7 cellular contexts compared by ENCODE assay signal in genomic region chr7:106679153-106679931, GRCh38. TPM values are rescaled to one million over a fixed set of nuclear protein-coding genes. Genes with fewer than 3 reads are reported as not detected.
DNase-seq lines count a peak whose midpoint lies in the region; ATAC-seq and TF ChIP-seq lines count a peak whose summit lies in the region.

No MANE protein-coding gene starts in this region.

- no peaks in the 10 kb centered on the region for H3K36me3 Mint-ChIP-seq in activated CD8-positive, alpha-beta T cell treated with anti-CD3 and anti-CD28 coated beads for 36 hours (ENCODE audit: low read depth)

- H3K4me3 Mint-ChIP-seq in activated CD8-positive, alpha-beta T cell treated with anti-CD3 and anti-CD28 coated beads for 36 hours: no peak overlapping the region

- POLR2A ChIA-PET in activated CD8-positive, alpha-beta T cell treated with anti-CD3 and anti-CD28 coated beads for 36 hours (lab: Charles Lee): interaction anchor here (0.7 kb wide), 1 partner anchor 37 kb away, joined by 3 read pairs; no protein-coding TSS in a partner anchor

- H3K27me3 Mint-ChIP-seq in activated CD8-positive, alpha-beta T cell treated with anti-CD3 and anti-CD28 coated beads for 36 hours: no peaks in the 10 kb centered on the region

- H3K9me3 ChIP-seq in transverse colon: no peaks in the 10 kb centered on the region

- H3K36me3 ChIP-seq in transverse colon: no peaks in the 10 kb centered on the region

- H3K27me3 ChIP-seq in transverse colon: no peaks in the 10 kb centered on the region

- peaks cover 11% of the 10 kb centered on the region for H3K4me1 Mint-ChIP-seq in activated CD8-positive, alpha-beta T cell treated with anti-CD3 and anti-CD28 coated beads for 36 hours (ENCODE audit: low read depth)

- DNase-seq in activated CD8-positive, alpha-beta T cell treated with anti-CD3 and anti-CD28 coated beads for 36 hours: peak; percentile 64
- DNase-seq in non-pigmented ciliary epithelial cell (ENCODE audit: low read depth) (peak; percentile 60), UCSD-AML1 (lab: John Stamatoyannopoulos, UW; ENCODE audit: unreplicated experiment) (no peak), transverse colon (no peak), 8988T (no peak)

- in situ Hi-C loops in transverse colon (cut with MboI; ENCODE audit: low pct_ligation_motif_present in 1 of 4, low pct_unique_long_range_greater_than_20kb in 1 of 4, low sequenced_read_pairs in 3 of 4): no loop called here

- no peaks in the 10 kb centered on the region for H3K4me1 ChIP-seq in transverse colon

- CTCF ChIA-PET in activated CD8-positive, alpha-beta T cell treated with anti-CD3 and anti-CD28 coated beads for 36 hours (lab: Charles Lee): interaction anchor here (0.8 to 3.7 kb wide), 5 partner anchors 15 to 57 kb away, joined by 3 to 16 read pairs (median 5); partner anchors contain the start of gene CCDC71L

- no peak overlapping the region for H3K27ac ChIP-seq in transverse colon

- ATAC-seq in GM18870 (IDR thresholded peaks at IDR 0.05; ENCODE audit: unreplicated experiment): peak; percentile 82
- ATAC-seq in HG03175 (IDR thresholded peaks at IDR 0.05; ENCODE audit: unreplicated experiment): peak; percentile 95
- ATAC-seq in activated CD8-positive, alpha-beta T cell treated with anti-CD3 and anti-CD28 coated beads for 36 hours: peak; percentile 97

- no peaks in the 10 kb centered on the region for H3K9me3 Mint-ChIP-seq in activated CD8-positive, alpha-beta T cell treated with anti-CD3 and anti-CD28 coated beads for 36 hours

- no peak for TF ChIP-seq EP300 in transverse colon (IDR thresholded peaks at IDR 0.05; ENCODE audit: low read depth)

- no peak overlapping the region for H3K4me3 ChIP-seq in transverse colon

- intact Hi-C loops in activated CD8-positive, alpha-beta T cell treated with anti-CD3 and anti-CD28 coated beads for 36 hours (cut with micrococcal nuclease): no loop called here
- intact Hi-C loops in transverse colon (cut with DNase I; ENCODE audit: low total_unique reads): loop anchor here (10.0 kb wide), 1 partner anchor 55 kb away; no protein-coding TSS in a partner anchor

- TF ChIP-seq CTCF in activated CD8-positive, alpha-beta T cell treated with anti-CD3 and anti-CD28 coated beads for 36 hours (IDR thresholded peaks at IDR 0.05): no peak
- TF ChIP-seq CTCF in transverse colon (IDR thresholded peaks at IDR 0.05): no peak

- TF ChIP-seq POLR2A in transverse colon (IDR thresholded peaks at IDR 0.05): no peak

- peak overlapping the region; percentile 0 for H3K27ac Mint-ChIP-seq in activated CD8-positive, alpha-beta T cell treated with anti-CD3 and anti-CD28 coated beads for 36 hours

- 41 to 66% methylated on average over 6 of the region's 6 CpGs for WGBS in transverse colon (ENCODE audit: low coverage in 1 of 2), 2 donors

RNA-seq across cellular contexts. Expression of gene CCDC71L, which starts 18.4 kb away (rescaled TPM):
- total RNA-seq in activated CD8-positive, alpha-beta T cell treated with anti-CD3 and anti-CD28 coated beads for 36 hours: 10 to 100 TPM; 18.2 to 20.9 TPM
- total RNA-seq in transverse colon: 10 to 100 TPM; 23.6 to 49.7 (median 27.8) TPM

Comparison
In these comparisons a context has a peak if more than half of its experiments do, and no peak if none do; other contexts are left out.
1. DNase-seq: peak in activated CD8-positive, alpha-beta T cell treated with anti-CD3 and anti-CD28 coated beads for 36 hours (single experiment) and non-pigmented ciliary epithelial cell (single experiment); none in UCSD-AML1 (single experiment), transverse colon (single experiment) and 8988T (single experiment).
2. Peak in every context shown above with its lines, with median percentiles within 50 percentile points of each other: ATAC-seq.